ENCODE assay signal across 11 cellular contexts in the genomic region with DNA sequence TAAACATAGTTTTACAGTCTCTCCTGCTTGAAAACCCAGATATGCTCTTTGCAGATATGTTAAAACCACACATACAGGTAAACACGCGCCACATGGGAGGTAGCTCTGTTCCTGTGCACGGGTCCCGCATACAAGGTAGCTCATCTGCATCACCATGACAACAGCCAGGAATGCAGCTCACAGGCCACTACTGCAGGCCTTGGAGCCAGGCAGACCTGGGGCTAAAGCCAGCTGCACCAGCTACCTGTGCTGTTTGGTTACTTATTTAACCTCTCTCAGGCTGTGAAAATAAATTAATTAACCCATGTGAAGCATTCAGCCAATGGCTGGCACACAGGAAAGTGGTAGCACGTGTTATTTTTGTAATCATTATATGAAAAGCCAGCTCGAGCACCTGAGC.
DNase-seq lines count a peak whose midpoint lies in the region; ATAC-seq, FAIRE-seq and TF ChIP-seq lines count a peak whose summit lies in the region.
"Had no signal": no experiment of that assay in that cellular context is flagged by ENCODE, and none has a peak within 500 bp of the region (broad histone marks: within the 10 kb centered on the region; RNA-seq: fewer than 3 reads in every experiment).

No MANE protein-coding gene starts in this region.

- no peaks in the 10 kb centered on the region for H3K36me3 Mint-ChIP-seq in mesothelial cell of epicardium

- TF ChIP-seq RAD21 in K562 (CRISPR knock-in tag; conservative IDR thresholded peaks at IDR 0.05 in 1 of 2, IDR thresholded peaks at IDR 0.05 in 1 of 2): no peak

- no peaks in the 10 kb centered on the region for H4K20me1 ChIP-seq in K562 (replicated peaks; ENCODE audit: control insufficient read depth, insufficient read depth, low read length)
- H4K20me1 ChIP-seq in Karpas-422 (ENCODE audit: insufficient read depth, low read depth, low read length): no peaks in the 10 kb centered on the region

- H3K4me1 Mint-ChIP-seq in mesothelial cell of epicardium: peaks cover 29% of the 10 kb centered on the region

- H3K9me3 ChIP-seq in K562 (replicated peaks; ENCODE audit: control insufficient read depth, insufficient read depth, low read depth, low read length): no peaks in the 10 kb centered on the region
- H3K9me3 ChIP-seq in Karpas-422 (ENCODE audit: low read length): no peaks in the 10 kb centered on the region

- peaks cover 1% of the 10 kb centered on the region for H3K9me3 Mint-ChIP-seq in mesothelial cell of epicardium

- TF ChIP-seq CTCF in K562 (IDR thresholded peaks at IDR 0.05 in 2 of 3, conservative IDR thresholded peaks at IDR 0.05 in 1 of 3; ENCODE audit: insufficient read depth in 2 of 3, low read depth in 1 of 3, low read length in 3 of 3) (no peak), mesothelial cell of epicardium (IDR thresholded peaks at IDR 0.05; ENCODE audit: unreplicated experiment) (no peak), GM10266 (IDR thresholded peaks at IDR 0.05; ENCODE audit: control insufficient read depth, insufficient read depth, low read depth, missing control alignments) (no peak)

- H3K27me3 Mint-ChIP-seq in mesothelial cell of epicardium (ENCODE audit: low read depth): no peaks in the 10 kb centered on the region

- H3K9me2 ChIP-seq in Karpas-422 (replicated peaks; ENCODE audit: insufficient read depth, low read length): no peaks in the 10 kb centered on the region

- DNase-seq in COR-L47 (lab: John Stamatoyannopoulos, UW) (peak; percentile 69), NCI-H1105 (lab: John Stamatoyannopoulos, UW) (peak; percentile 74), K562 (ENCODE audit: extremely low read depth in 1 of 4, low spot score in 3 of 4) (no peak), mesothelial cell of epicardium (ENCODE audit: low spot score in 2 of 2, unreplicated experiment in 2 of 2) (no peak), Karpas-422 (no peak), GM10266 (ENCODE audit: extremely low spot score) (no peak), foreskin melanocyte (no peak)
- DNase-seq: left colon, right cardiac atrium had no signal

- H3K27me3 ChIP-seq in K562 (ENCODE audit: control insufficient read depth in 2 of 2, insufficient read depth in 2 of 2, low read length in 2 of 2) (no peaks in the 10 kb centered on the region; a peak in 1 of 5 replicates), Karpas-422 (ENCODE audit: low read length) (no peaks in the 10 kb centered on the region)
- H3K27me3 ChIP-seq: brain microvascular endothelial cell had no signal

- no peaks in the 10 kb centered on the region for H3K79me2 ChIP-seq in K562 (ENCODE audit: control insufficient read depth, insufficient read depth, low read length)
- no peaks in the 10 kb centered on the region for H3K79me2 ChIP-seq in Karpas-422 (ENCODE audit: low read length)

- H3K4me3 ChIP-seq in K562: no peak overlapping the region
- H3K4me3 ChIP-seq in Karpas-422 (ENCODE audit: low read length): no peak overlapping the region

- no peaks in the 10 kb centered on the region for H3K36me3 ChIP-seq in K562 (ENCODE audit: control insufficient read depth, insufficient read depth, low read length)
- H3K36me3 ChIP-seq in Karpas-422 (ENCODE audit: insufficient read depth, low read length): no peaks in the 10 kb centered on the region
- H3K36me3 ChIP-seq: brain microvascular endothelial cell had no signal

- no peaks in the 10 kb centered on the region for H3K9me1 ChIP-seq in K562 (ENCODE audit: control insufficient read depth, insufficient read depth, low read length)

- H3K4me1 ChIP-seq in K562 (replicated peaks in 1 of 2; ENCODE audit: control insufficient read depth in 2 of 2, insufficient read depth in 2 of 2, low read length in 2 of 2): no peaks in the 10 kb centered on the region
- 0 out of 2 replicates have a peak, but pooled peaks cover 4% of the 10 kb centered on the region for H3K4me1 ChIP-seq in Karpas-422 (ENCODE audit: low read length)

- H3K9ac ChIP-seq in K562 (ENCODE audit: insufficient read depth in 1 of 2, low read depth in 2 of 2, low read length in 2 of 2): no peak overlapping the region
- H3K9ac ChIP-seq in Karpas-422 (ENCODE audit: low read length): no peak overlapping the region

- no peak overlapping the region for H3K4me3 Mint-ChIP-seq in mesothelial cell of epicardium

- WGBS in K562 (ENCODE audit: insufficient coverage, low coverage, missing lambda C conversion rate): 9% methylated on average over 6 of the region's 6 CpGs

- H3K27ac Mint-ChIP-seq in mesothelial cell of epicardium: peak overlapping the region; percentile 85

- FAIRE-seq in K562 (lab: Jason Lieb, UNC): no peak

- intact Hi-C loops in K562 (cut with micrococcal nuclease): no loop called here

- CTCF ChIA-PET in K562 (lab: Yijun Ruan, JAX; ENCODE audit: low intra/inter-chr PET ratio): no interaction called here

- ATAC-seq in K562 (no peak), HG03432 (IDR thresholded peaks at IDR 0.05; ENCODE audit: unreplicated experiment) (no peak)
- ATAC-seq: left colon had no signal

- POLR2A ChIA-PET in K562 (lab: Yijun Ruan, JAX): interaction anchor here (0.6 kb wide), 1 partner anchor 846 kb away, joined by 3 read pairs; no protein-coding TSS in a partner anchor

- H3K4me2 ChIP-seq in K562 (ENCODE audit: insufficient read depth, low read length): no peak overlapping the region
- no peak overlapping the region for H3K4me2 ChIP-seq in Karpas-422 (ENCODE audit: low read depth, low read length, poor library complexity, severe bottlenecking)

- in situ Hi-C loops in K562 (cut with MboI): no loop called here

- no peak overlapping the region for H3K27ac ChIP-seq in K562 (ENCODE audit: extremely low read depth, low read depth, low read length)
- H3K27ac ChIP-seq in Karpas-422 (ENCODE audit: low read length): no peak overlapping the region
- H3K27ac ChIP-seq: brain microvascular endothelial cell had no signal

- TF ChIP-seq POLR2A in K562 (conservative IDR thresholded peaks at IDR 0.05): no peak

- TF ChIP-seq EP300 in K562 (IDR thresholded peaks at IDR 0.05; ENCODE audit: low read length): no peak

- no TSS peak for BruUV-seq in K562 (replicated peaks; lab: Mats Ljungman, UMichigan)

- no peak overlapping the region for H2AFZ ChIP-seq in K562 (ENCODE audit: low read depth, low read length)
- H2AFZ ChIP-seq in Karpas-422 (ENCODE audit: low read length): no peak overlapping the region

TF ChIP-seq in K562, 482 proteins besides CTCF, POLR2A, EP300 and RAD21:
- TF ChIP-seq, protein P1, sequence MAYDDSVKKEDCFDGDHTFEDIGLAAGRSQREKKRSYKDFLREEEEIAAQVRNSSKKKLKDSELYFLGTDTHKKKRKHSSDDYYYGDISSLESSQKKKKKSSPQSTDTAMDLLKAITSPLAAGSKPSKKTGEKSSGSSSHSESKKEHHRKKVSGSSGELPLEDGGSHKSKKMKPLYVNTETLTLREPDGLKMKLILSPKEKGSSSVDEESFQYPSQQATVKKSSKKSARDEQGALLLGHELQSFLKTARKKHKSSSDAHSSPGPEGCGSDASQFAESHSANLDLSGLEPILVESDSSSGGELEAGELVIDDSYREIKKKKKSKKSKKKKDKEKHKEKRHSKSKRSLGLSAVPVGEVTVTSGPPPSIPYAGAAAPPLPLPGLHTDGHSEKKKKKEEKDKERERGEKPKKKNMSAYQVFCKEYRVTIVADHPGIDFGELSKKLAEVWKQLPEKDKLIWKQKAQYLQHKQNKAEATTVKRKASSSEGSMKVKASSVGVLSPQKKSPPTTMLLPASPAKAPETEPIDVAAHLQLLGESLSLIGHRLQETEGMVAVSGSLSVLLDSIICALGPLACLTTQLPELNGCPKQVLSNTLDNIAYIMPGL (CRISPR knock-in tag; IDR thresholded peaks at IDR 0.05): no peak
- no peak for TF ChIP-seq ZNF436 (CRISPR knock-in tag; IDR thresholded peaks at IDR 0.05)
- TF ChIP-seq ZNF668 (CRISPR knock-in tag; IDR thresholded peaks at IDR 0.05): no peak
- no peak for TF ChIP-seq SP1 (CRISPR knock-in tag; IDR thresholded peaks at IDR 0.05)
- no peak for TF ChIP-seq SIRT6 (IDR thresholded peaks at IDR 0.05; ENCODE audit: low read depth, low read length)
- no peak for TF ChIP-seq JUN (IDR thresholded peaks at IDR 0.05; ENCODE audit: borderline replicate concordance, low read depth, low read length)
- no peak for TF ChIP-seq JUN (CRISPR knock-in tag; IDR thresholded peaks at IDR 0.05; ENCODE audit: borderline replicate concordance)
- peak; percentile 55 for TF ChIP-seq RFX1 (IDR thresholded peaks at IDR 0.05)

Comparison
In these comparisons a context has a peak if more than half of its experiments do, and no peak if none do; other contexts are left out.
1. DNase-seq: peak in COR-L47 (single experiment) and NCI-H1105 (single experiment); none in K562 (0 of 4), mesothelial cell of epicardium (0 of 2), Karpas-422 (single experiment), GM10266 (single experiment) and foreskin melanocyte (single experiment).